28 cellular contexts compared by ENCODE assay signal in genomic region chr9:133067006-133067405, GRCh38. TPM values are rescaled to one million over a fixed set of nuclear protein-coding genes. Genes with fewer than 3 reads are reported as not detected.
"Had no signal": no experiment of that assay in that cellular context is flagged by ENCODE, and none has a peak within 500 bp of the region (broad histone marks: within the 10 kb centered on the region; RNA-seq: fewer than 3 reads in every experiment).

No MANE protein-coding gene starts in this region.

- H3K27ac Mint-ChIP-seq: dendritic cell treated with granulocyte-macrophage colony-stimulating factor and Interleukin-4, amounts not matched to agents 40 ng/mL and 50 ng/mL, for 4 days; endodermal cell; nephron; neural progenitor cell; stimulated activated memory B cell treated with anti-CD40 and anti-IgM and Interleukin-4, amounts not matched to agents 10 μg/mL and 1 μg/mL and 100 μg/mL, for 72 hours had no signal

- H3K36me3 ChIP-seq: colonic mucosa, heart left ventricle, left ventricle myocardium inferior, neural progenitor cell had no signal

- H3K36me3 Mint-ChIP-seq: stimulated activated memory B cell treated with anti-CD40 and anti-IgM and Interleukin-4, amounts not matched to agents 10 μg/mL and 1 μg/mL and 100 μg/mL, for 72 hours had no signal

- ATAC-seq: gastrocnemius medialis; heart left ventricle; left colon; naive thymus-derived CD4-positive, alpha-beta T cell; psoas muscle; right cardiac atrium; stimulated activated naive CD8-positive, alpha-beta T cell treated with anti-CD3 and anti-CD28 coated beads, Interleukin-15, Interleukin-2, amounts not matched to agents 100 U/mL and 50 U/mL, for 24 hours had no signal

- H3K4me1 Mint-ChIP-seq: nephron; neural progenitor cell; stimulated activated memory B cell treated with anti-CD40 and anti-IgM and Interleukin-4, amounts not matched to agents 10 μg/mL and 1 μg/mL and 100 μg/mL, for 72 hours had no signal

- H3K4me3 ChIP-seq: colonic mucosa, gastrocnemius medialis, heart left ventricle, left ventricle myocardium inferior, neural progenitor cell, psoas muscle, sigmoid colon, thoracic aorta, tibial nerve, upper lobe of left lung had no signal

- H3K4me1 ChIP-seq: colonic mucosa, gastrocnemius medialis, heart left ventricle, left ventricle myocardium inferior, neural progenitor cell, psoas muscle, sigmoid colon, tibial nerve, upper lobe of left lung had no signal

- H3K4me2 ChIP-seq: neural progenitor cell had no signal

- H3K27me3 ChIP-seq: colonic mucosa, gastrocnemius medialis, heart left ventricle, neural progenitor cell, sigmoid colon, tibial nerve, upper lobe of left lung had no signal

- H3K4me3 Mint-ChIP-seq: dendritic cell treated with granulocyte-macrophage colony-stimulating factor and Interleukin-4, amounts not matched to agents 40 ng/mL and 50 ng/mL, for 4 days; endodermal cell; naive thymus-derived CD4-positive, alpha-beta T cell; nephron; neural progenitor cell; stimulated activated memory B cell treated with anti-CD40 and anti-IgM and Interleukin-4, amounts not matched to agents 10 μg/mL and 1 μg/mL and 100 μg/mL, for 72 hours had no signal

- H3K27ac ChIP-seq: colonic mucosa, epithelial cell of prostate, gastrocnemius medialis, heart left ventricle, left ventricle myocardium inferior, neural progenitor cell, psoas muscle, sigmoid colon, thoracic aorta, tibial nerve, upper lobe of left lung had no signal

- H3K9me3 ChIP-seq: colonic mucosa, gastrocnemius medialis, heart left ventricle, left ventricle myocardium inferior, psoas muscle, sigmoid colon, thoracic aorta, tibial nerve, upper lobe of left lung had no signal

- H3K27me3 Mint-ChIP-seq: naive thymus-derived CD4-positive, alpha-beta T cell; stimulated activated memory B cell treated with anti-CD40 and anti-IgM and Interleukin-4, amounts not matched to agents 10 μg/mL and 1 μg/mL and 100 μg/mL, for 72 hours had no signal

- H2AFZ ChIP-seq: neural progenitor cell had no signal

- H3K9me3 Mint-ChIP-seq: dendritic cell treated with granulocyte-macrophage colony-stimulating factor and Interleukin-4, amounts not matched to agents 40 ng/mL and 50 ng/mL, for 4 days; endodermal cell; naive thymus-derived CD4-positive, alpha-beta T cell; nephron; neural progenitor cell; stimulated activated memory B cell treated with anti-CD40 and anti-IgM and Interleukin-4, amounts not matched to agents 10 μg/mL and 1 μg/mL and 100 μg/mL, for 72 hours had no signal

- DNase-seq: colonic mucosa; effector CD8-positive, alpha-beta T cell; endodermal cell; foreskin fibroblast; gastrocnemius medialis; heart left ventricle; hippocampal formation; kidney glomerular epithelial cell; left colon; left ventricle myocardium inferior; mesendoderm; midbrain; naive thymus-derived CD4-positive, alpha-beta T cell; sigmoid colon; stimulated activated CD4-positive, alpha-beta T cell treated with anti-CD3 and anti-CD28 coated beads, Interleukin-4, amount 100 ng/mL, for 4 hours; stimulated activated naive CD8-positive, alpha-beta T cell treated with anti-CD3 and anti-CD28 coated beads, Interleukin-15, Interleukin-2, amounts not matched to agents 100 U/mL and 50 U/mL, for 24 hours; substantia nigra had no signal

RNA-seq across cellular contexts. Expression of gene CEL, which starts 5.2 kb away (rescaled TPM):
- total RNA-seq: skeletal muscle tissue had no signal
- polyA plus RNA-seq: naive thymus-derived CD4-positive, alpha-beta T cell had no signal
